10 cellular contexts compared by ENCODE assay signal in genomic region chr13:31159306-31159705, GRCh38. TPM values are rescaled to one million over a fixed set of nuclear protein-coding genes. Genes with fewer than 3 reads are reported as not detected.
DNase-seq lines count a peak whose midpoint lies in the region; ATAC-seq and TF ChIP-seq lines count a peak whose summit lies in the region.
"Had no signal": no experiment of that assay in that cellular context is flagged by ENCODE, and none has a peak within 500 bp of the region (broad histone marks: within the 10 kb centered on the region; RNA-seq: fewer than 3 reads in every experiment).

No MANE protein-coding gene starts in this region.

- 75 to 76% methylated on average over 4 of the region's 4 CpGs for WGBS in GM23248 (ENCODE audit: low coverage in 1 of 2, low lambda C conversion rate in 2 of 2, missing lambda C conversion rate in 2 of 2), 2 experiments
- WGBS in transverse colon (ENCODE audit: low coverage in 1 of 2), 2 donors: 67 to 73% methylated on average over 4 of the region's 4 CpGs
- 76 to 81% (median 77%) methylated on average over 4 of the region's 4 CpGs for WGBS in stomach, 5 donors

- in situ Hi-C loops in GM23248 (cut with MboI) (no loop called here), transverse colon (cut with MboI; ENCODE audit: low pct_ligation_motif_present in 1 of 4, low pct_unique_long_range_greater_than_20kb in 1 of 4, low sequenced_read_pairs in 3 of 4) (no loop called here)

- H3K9me3 ChIP-seq in GM23248 (ENCODE audit: low read depth) (no peaks in the 10 kb centered on the region), OCI-LY1 (ENCODE audit: low read length) (no peaks in the 10 kb centered on the region), neuron (ENCODE audit: low read length) (no peaks in the 10 kb centered on the region), left lung (no peaks in the 10 kb centered on the region), transverse colon (no peaks in the 10 kb centered on the region), stomach (no peaks in the 10 kb centered on the region)
- H3K9me3 ChIP-seq: upper lobe of right lung had no signal

- H3K4me1 ChIP-seq in GM23248 (ENCODE audit: insufficient read depth) (peaks cover 21% of the 10 kb centered on the region), OCI-LY1 (ENCODE audit: insufficient read depth, low read length, severe bottlenecking) (peaks cover 31% of the 10 kb centered on the region), neuron (ENCODE audit: insufficient read depth, low read length) (peaks cover 26% of the 10 kb centered on the region), left lung (peaks cover 17 to 31% of the 10 kb centered on the region in 2 donors), transverse colon (peaks cover 8 to 26% (median 14%) of the 10 kb centered on the region in 4 donors), stomach (peaks cover 11 to 34% (median 22%) of the 10 kb centered on the region in 4 donors)

- H4K20me1 ChIP-seq in GM23248 (ENCODE audit: insufficient read depth) (peaks cover 5% of the 10 kb centered on the region; the same call in 1 of the 2 replicates), OCI-LY1 (ENCODE audit: insufficient read depth, low read length) (no peaks in the 10 kb centered on the region)

- no peak for TF ChIP-seq EP300 in transverse colon (IDR thresholded peaks at IDR 0.05; ENCODE audit: low read depth)
- TF ChIP-seq EP300 in stomach (IDR thresholded peaks at IDR 0.05): no peak

- peaks cover 14% of the 10 kb centered on the region for H3K36me3 Mint-ChIP-seq in chondrocyte (ENCODE audit: low read depth)

- DNase-seq in GM23248 (peak; percentile 25), chondrocyte (ENCODE audit: low spot score) (no peak), 8988T (no peak), left lung (no peak), transverse colon (no peak), stomach (no peak)
- DNase-seq: anterior cingulate cortex, upper lobe of right lung had no signal

- no peak overlapping the region for H2AFZ ChIP-seq in GM23248
- no peak overlapping the region for H2AFZ ChIP-seq in OCI-LY1 (ENCODE audit: low read length)
- no peak overlapping the region for H2AFZ ChIP-seq in neuron (ENCODE audit: low read depth, low read length)

- H3K79me2 ChIP-seq in GM23248 (ENCODE audit: insufficient read depth) (peaks cover 65% of the 10 kb centered on the region), OCI-LY1 (ENCODE audit: insufficient read depth, low read length) (peaks cover 46% of the 10 kb centered on the region)

- peak overlapping the region; percentile 97 for H3K4me3 ChIP-seq in GM23248
- H3K4me3 ChIP-seq in OCI-LY1 (ENCODE audit: low read depth, low read length, poor library complexity, severe bottlenecking): peak overlapping the region; percentile 98
- peak overlapping the region; percentile 80 for H3K4me3 ChIP-seq in neuron (ENCODE audit: low read length)
- H3K4me3 ChIP-seq in left lung: peak overlapping the region in 1 of 2 donors; percentile 98
- H3K4me3 ChIP-seq in transverse colon: no peak overlapping the region
- peak overlapping the region in 2 of 4 donors; percentile 15 to 86 for H3K4me3 ChIP-seq in stomach

- H3K4me1 Mint-ChIP-seq in chondrocyte (ENCODE audit: low read depth): peaks cover 45% of the 10 kb centered on the region

- peak overlapping the region; percentile 91; the same call in 1 of the 2 replicates for H3K9ac ChIP-seq in GM23248
- H3K9ac ChIP-seq in OCI-LY1 (ENCODE audit: low read length): peak overlapping the region; percentile 93

- TF ChIP-seq CTCF in OCI-LY1 (IDR thresholded peaks at IDR 0.05; ENCODE audit: low read length) (no peak), chondrocyte (IDR thresholded peaks at IDR 0.05) (no peak), left lung (IDR thresholded peaks at IDR 0.05) (no peak), transverse colon (IDR thresholded peaks at IDR 0.05) (no peak), stomach (IDR thresholded peaks at IDR 0.05) (no peak)

- H3F3A ChIP-seq in GM23248 (ENCODE audit: insufficient read depth) (peaks cover 27% of the 10 kb centered on the region), OCI-LY1 (ENCODE audit: insufficient read depth, low read length) (no peaks in the 10 kb centered on the region)

- no peaks in the 10 kb centered on the region for H3K27me3 ChIP-seq in GM23248 (replicated peaks; ENCODE audit: insufficient read depth)
- no peaks in the 10 kb centered on the region for H3K27me3 ChIP-seq in OCI-LY1 (ENCODE audit: insufficient read depth, low read length)
- no peaks in the 10 kb centered on the region for H3K27me3 ChIP-seq in neuron (ENCODE audit: insufficient read depth, low read length)
- no peaks in the 10 kb centered on the region for H3K27me3 ChIP-seq in left lung
- H3K27me3 ChIP-seq in transverse colon: no peaks in the 10 kb centered on the region
- no peaks in the 10 kb centered on the region for H3K27me3 ChIP-seq in stomach
- H3K27me3 ChIP-seq: upper lobe of right lung had no signal

- intact Hi-C loops in left lung (cut with DNase I) (no loop called here), transverse colon (cut with DNase I; ENCODE audit: low total_unique reads) (no loop called here), stomach (cut with DNase I; ENCODE audit: low total_unique reads) (no loop called here)

- H3K9me2 ChIP-seq in GM23248 (ENCODE audit: insufficient read depth) (no peaks in the 10 kb centered on the region), OCI-LY1 (ENCODE audit: low read depth, low read length) (no peaks in the 10 kb centered on the region)

- H3K4me2 ChIP-seq in GM23248 (ENCODE audit: unreplicated experiment) (peak overlapping the region; percentile 97), OCI-LY1 (ENCODE audit: low read length) (peak overlapping the region; percentile 96)

- H3K4me3 Mint-ChIP-seq in chondrocyte (ENCODE audit: unreplicated experiment): peak overlapping the region; percentile 88

- no peaks in the 10 kb centered on the region for H3K9me3 Mint-ChIP-seq in chondrocyte (ENCODE audit: low read depth)

- H3K36me3 ChIP-seq in GM23248 (ENCODE audit: low read depth): peaks cover 22% of the 10 kb centered on the region
- peaks cover 46% of the 10 kb centered on the region for H3K36me3 ChIP-seq in OCI-LY1 (ENCODE audit: insufficient read depth, low read length)
- H3K36me3 ChIP-seq in neuron (ENCODE audit: insufficient read depth, low read length): peaks cover 32% of the 10 kb centered on the region
- H3K36me3 ChIP-seq in left lung: peaks cover 8 to 39% of the 10 kb centered on the region in 2 donors
- H3K36me3 ChIP-seq in transverse colon: peaks cover 0 to 15% (median 4%) of the 10 kb centered on the region in 4 donors
- peaks cover 7 to 40% (median 35%) of the 10 kb centered on the region in 4 donors for H3K36me3 ChIP-seq in stomach

- no peak overlapping the region for H3K27ac Mint-ChIP-seq in chondrocyte (ENCODE audit: unreplicated experiment)

- TF ChIP-seq POLR2A in transverse colon (IDR thresholded peaks at IDR 0.05): no peak
- TF ChIP-seq POLR2A in stomach (IDR thresholded peaks at IDR 0.05): no peak

- H3K27ac ChIP-seq in GM23248 (peak overlapping the region; percentile 78; the same call in 1 of the 2 replicates), OCI-LY1 (ENCODE audit: low read depth, low read length, poor library complexity, severe bottlenecking) (no peak overlapping the region), left lung (no peak overlapping the region), transverse colon (no peak overlapping the region), stomach (no peak overlapping the region)
- H3K27ac ChIP-seq: upper lobe of right lung had no signal

- H3K27me3 Mint-ChIP-seq in chondrocyte (ENCODE audit: low read depth): no peaks in the 10 kb centered on the region

- no peak for ATAC-seq in left lung
- ATAC-seq: upper lobe of right lung had no signal

RNA-seq across cellular contexts. Expression of gene HSPH1, which starts 2.4 kb away (rescaled TPM):
- 35.5 and 35.9 TPM in 2 replicates for total RNA-seq in GM23248 (2014; rRNA removed; shearing (Covaris generic))
- polyA plus RNA-seq in GM23248 (2016; fragmentation: Nextera tagmentation; extraction: Ambion mirVana) (46.7 and 46.8 TPM in 2 replicates), stomach (10 to 100 TPM; 18.6 to 25.1 (median 24.3) TPM)
- total RNA-seq in chondrocyte (67.5 to 111 TPM (median 69.4 TPM) in 3 replicates), left lung (100 to 1,000 TPM in 1 of 2 donors, 10 to 100 TPM in 1; 92.7 to 122 TPM), transverse colon (10 to 100 TPM; 16.1 to 58.3 (median 30.7) TPM), stomach (10 to 100 TPM; 28.6 to 49.4 (median 33.3) TPM)

RNA-seq across cellular contexts. Expression of gene B3GLCT, which starts 40.5 kb away (rescaled TPM):
- 18.3 and 20.2 TPM in 2 replicates for total RNA-seq in GM23248 (2014; rRNA removed; shearing (Covaris generic))
- polyA plus RNA-seq in GM23248 (2016; fragmentation: Nextera tagmentation; extraction: Ambion mirVana): 14.9 and 16.1 TPM in 2 replicates
- total RNA-seq in chondrocyte: 10.7 to 14.4 TPM (median 12.7 TPM) in 3 replicates
- total RNA-seq in left lung: 1 to 10 TPM; 6.5 to 6.9 TPM
- total RNA-seq in transverse colon: 1 to 10 TPM; 1.6 to 5.7 (median 3.9) TPM
- total RNA-seq in stomach: 10 to 100 TPM in 2 of 5 donors, 1 to 10 TPM in 1, not detected in 2; 9.6 to 16.1 (median 15.4) TPM
- polyA plus RNA-seq in stomach: 1 to 10 TPM in 2 of 3 donors, under 1 TPM in 1; 0.76 to 3.3 (median 1.6) TPM

Comparison
In these comparisons a context has a peak if more than half of its experiments do, and no peak if none do; other contexts are left out.
1. H3K4me3 ChIP-seq: peak in GM23248 (single experiment), OCI-LY1 (single experiment) and neuron (single experiment); none in transverse colon (0 of 4).